Comparison of ENCODE assay signal across 15 cellular contexts in genomic region chr12:22477894-22478287, GRCh38.
DNase-seq lines count a peak whose midpoint lies in the region; ATAC-seq and TF ChIP-seq lines count a peak whose summit lies in the region.
"Had no signal": no experiment of that assay in that cellular context is flagged by ENCODE, and none has a peak within 500 bp of the region (broad histone marks: within the 10 kb centered on the region; RNA-seq: fewer than 3 reads in every experiment).

No MANE protein-coding gene starts in this region.

- H3K27ac ChIP-seq in neural progenitor cell = no peak overlapping the region
- H3K27ac ChIP-seq: left ventricle myocardium inferior had no signal

- peaks cover 10% of the 10 kb centered on the region for H3K36me3 ChIP-seq in neural progenitor cell

- no peak overlapping the region for H3K4me3 ChIP-seq in neural progenitor cell
- H3K4me3 ChIP-seq: HAP-1, K562, left ventricle myocardium inferior had no signal

- H4K20me1 ChIP-seq in neural progenitor cell (ENCODE audit: low read depth) = no peaks in the 10 kb centered on the region

- TF ChIP-seq CTCF in neural progenitor cell (IDR thresholded peaks at IDR 0.05) = no peak

- no peak overlapping the region for H3K4me2 ChIP-seq in neural progenitor cell

- H3K4me1 Mint-ChIP-seq in activated CD4-positive, alpha-beta T cell treated with anti-CD3 and anti-CD28 coated beads, Interleukin-2, amount 10 ng/mL, durations not matched to agents 24 days and 14 days = peaks cover 12% of the 10 kb centered on the region
- H3K4me1 Mint-ChIP-seq in activated T-helper 2 cell treated with anti-CD3 and anti-CD28 coated beads, Interferon-gamma antibody, Interleukin-2, Interleukin-4, amounts not matched to agents 10 μg/mL and 5 μg/mL and 100 μg/mL, durations not matched to agents 14 hours and 24 hours and 36 hours (ENCODE audit: low read depth) = peaks cover 23% of the 10 kb centered on the region
- peaks cover 5% of the 10 kb centered on the region for H3K4me1 Mint-ChIP-seq in neural progenitor cell

- no peak for DNase-seq in activated CD4-positive, alpha-beta T cell treated with anti-CD3 and anti-CD28 coated beads, Interleukin-2, amount 10 ng/mL, durations not matched to agents 24 days and 14 days
- DNase-seq in activated CD4-positive, alpha-beta T cell treated with anti-CD3 and anti-CD28 coated beads for 1 hour = no peak
- DNase-seq in activated T-helper 2 cell treated with anti-CD3 and anti-CD28 coated beads, Interferon-gamma antibody, Interleukin-2, Interleukin-4, amounts not matched to agents 10 μg/mL and 5 μg/mL and 100 μg/mL, durations not matched to agents 14 hours and 24 hours and 36 hours (ENCODE audit: low spot score) = no peak
- DNase-seq in neural progenitor cell (ENCODE audit: low spot score) = no peak
- no peak for DNase-seq in HT-29 (ENCODE audit: low spot score)
- no peak for DNase-seq in superior temporal gyrus (ENCODE audit: extremely low spot score)
- DNase-seq: left ventricle myocardium inferior, NCI-H187, NCI-H748 treated with DMSO at 0.1 percent for 48 hours, nucleus accumbens, Right ventricle myocardium superior had no signal

- no peaks in the 10 kb centered on the region for H3K27me3 ChIP-seq in neural progenitor cell

- H3K27me3 Mint-ChIP-seq in activated CD4-positive, alpha-beta T cell treated with anti-CD3 and anti-CD28 coated beads, Interleukin-2, amount 10 ng/mL, durations not matched to agents 24 days and 14 days = no peaks in the 10 kb centered on the region
- H3K27me3 Mint-ChIP-seq in activated T-helper 2 cell treated with anti-CD3 and anti-CD28 coated beads, Interferon-gamma antibody, Interleukin-2, Interleukin-4, amounts not matched to agents 10 μg/mL and 5 μg/mL and 100 μg/mL, durations not matched to agents 14 hours and 24 hours and 36 hours (ENCODE audit: low read depth) = no peaks in the 10 kb centered on the region
- no peaks in the 10 kb centered on the region for H3K27me3 Mint-ChIP-seq in neural progenitor cell (ENCODE audit: insufficient read depth, low read depth)

- H3K4me1 ChIP-seq in neural progenitor cell = no peaks in the 10 kb centered on the region

- no peaks in the 10 kb centered on the region for H3K9me3 ChIP-seq in neural progenitor cell (ENCODE audit: low read depth)
- H3K9me3 ChIP-seq: HAP-1, left ventricle myocardium inferior had no signal

- no peak overlapping the region for H2AFZ ChIP-seq in neural progenitor cell (replicated peaks)

- H3K9ac ChIP-seq in neural progenitor cell = no peak overlapping the region

- H3K36me3 Mint-ChIP-seq in activated CD4-positive, alpha-beta T cell treated with anti-CD3 and anti-CD28 coated beads, Interleukin-2, amount 10 ng/mL, durations not matched to agents 24 days and 14 days (ENCODE audit: low read depth) = peaks cover 26% of the 10 kb centered on the region
- peaks cover 32% of the 10 kb centered on the region for H3K36me3 Mint-ChIP-seq in activated T-helper 2 cell treated with anti-CD3 and anti-CD28 coated beads, Interferon-gamma antibody, Interleukin-2, Interleukin-4, amounts not matched to agents 10 μg/mL and 5 μg/mL and 100 μg/mL, durations not matched to agents 14 hours and 24 hours and 36 hours (ENCODE audit: low read depth)
- peaks cover 16% of the 10 kb centered on the region for H3K36me3 Mint-ChIP-seq in neural progenitor cell

- H3F3A ChIP-seq in neural progenitor cell (ENCODE audit: low read depth) = no peaks in the 10 kb centered on the region

- peak overlapping the region; percentile 26 for H3K27ac Mint-ChIP-seq in activated CD4-positive, alpha-beta T cell treated with anti-CD3 and anti-CD28 coated beads, Interleukin-2, amount 10 ng/mL, durations not matched to agents 24 days and 14 days
- H3K27ac Mint-ChIP-seq in activated T-helper 2 cell treated with anti-CD3 and anti-CD28 coated beads, Interferon-gamma antibody, Interleukin-2, Interleukin-4, amounts not matched to agents 10 μg/mL and 5 μg/mL and 100 μg/mL, durations not matched to agents 14 hours and 24 hours and 36 hours = peak overlapping the region; percentile 34
- peak overlapping the region; percentile 6 for H3K27ac Mint-ChIP-seq in neural progenitor cell

- intact Hi-C loops in activated CD4-positive, alpha-beta T cell treated with anti-CD3 and anti-CD28 coated beads, Interleukin-2, amount 10 ng/mL, durations not matched to agents 24 days and 14 days (cut with micrococcal nuclease) = no loop called here
- intact Hi-C loops in activated T-helper 2 cell treated with anti-CD3 and anti-CD28 coated beads, Interferon-gamma antibody, Interleukin-2, Interleukin-4, amounts not matched to agents 10 μg/mL and 5 μg/mL and 100 μg/mL, durations not matched to agents 14 hours and 24 hours and 36 hours (cut with micrococcal nuclease) = no loop called here

- ATAC-seq in HG02759 (IDR thresholded peaks at IDR 0.05; ENCODE audit: unreplicated experiment) (peak; percentile 41), HG02571 (IDR thresholded peaks at IDR 0.05; ENCODE audit: unreplicated experiment) (no peak)
- ATAC-seq: K562 had no signal

- H3K9me3 Mint-ChIP-seq in activated CD4-positive, alpha-beta T cell treated with anti-CD3 and anti-CD28 coated beads, Interleukin-2, amount 10 ng/mL, durations not matched to agents 24 days and 14 days = no peaks in the 10 kb centered on the region
- H3K9me3 Mint-ChIP-seq in activated T-helper 2 cell treated with anti-CD3 and anti-CD28 coated beads, Interferon-gamma antibody, Interleukin-2, Interleukin-4, amounts not matched to agents 10 μg/mL and 5 μg/mL and 100 μg/mL, durations not matched to agents 14 hours and 24 hours and 36 hours = no peaks in the 10 kb centered on the region
- no peaks in the 10 kb centered on the region for H3K9me3 Mint-ChIP-seq in neural progenitor cell

- no peaks in the 10 kb centered on the region for H3K79me2 ChIP-seq in neural progenitor cell (ENCODE audit: low read depth)

- H3K4me3 Mint-ChIP-seq in activated CD4-positive, alpha-beta T cell treated with anti-CD3 and anti-CD28 coated beads, Interleukin-2, amount 10 ng/mL, durations not matched to agents 24 days and 14 days = no peak overlapping the region
- H3K4me3 Mint-ChIP-seq in activated T-helper 2 cell treated with anti-CD3 and anti-CD28 coated beads, Interferon-gamma antibody, Interleukin-2, Interleukin-4, amounts not matched to agents 10 μg/mL and 5 μg/mL and 100 μg/mL, durations not matched to agents 14 hours and 24 hours and 36 hours (ENCODE audit: low read depth) = no peak overlapping the region
- no peak overlapping the region for H3K4me3 Mint-ChIP-seq in neural progenitor cell
